Comparison of ENCODE assay signal across 26 cellular contexts in the genomic region with DNA sequence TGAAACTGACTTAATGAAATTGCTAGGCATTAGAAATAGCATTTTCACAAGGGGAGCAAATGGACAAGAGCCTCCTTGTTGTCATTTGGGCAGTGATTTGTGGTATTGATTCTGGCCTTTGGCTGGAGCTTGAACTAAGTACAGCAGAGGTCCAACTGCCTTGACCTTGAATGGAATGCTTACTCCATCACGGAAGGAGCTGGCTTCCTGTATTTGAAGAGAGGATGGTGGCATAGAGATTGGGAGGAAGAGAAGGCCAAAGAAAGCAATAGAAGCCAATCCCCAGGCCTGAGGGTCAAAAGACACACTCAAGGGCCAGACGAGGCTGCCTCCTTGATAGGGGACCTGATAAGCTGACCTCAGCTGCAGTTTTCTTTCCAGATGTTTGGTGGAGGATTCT.
"Had no signal": no experiment of that assay in that cellular context is flagged by ENCODE, and none has a peak within 500 bp of the region (broad histone marks: within the 10 kb centered on the region; RNA-seq: fewer than 3 reads in every experiment).

No MANE protein-coding gene starts in this region.

- H3K27me3 Mint-ChIP-seq: activated CD4-positive, alpha-beta memory T cell treated with anti-CD3 and anti-CD28 coated beads for 36 hours; activated CD4-positive, alpha-beta T cell treated with anti-CD3 and anti-CD28 coated beads, Interleukin-2, amount 10 ng/mL, durations not matched to agents 24 days and 14 days; activated naive CD4-positive, alpha-beta T cell treated with anti-CD3 and anti-CD28 coated beads, Interleukin-2, amount 50 U/mL, for 24 hours; activated T-cell treated with anti-CD3 and anti-CD28 coated beads, Interleukin-2, amount 50 U/mL, for 24 hours had no signal

- H3K27ac ChIP-seq: adrenal gland, brain microvascular endothelial cell, colonic mucosa, dorsolateral prefrontal cortex had no signal

- H3K36me3 ChIP-seq: adrenal gland, brain microvascular endothelial cell, colonic mucosa had no signal

- H3K4me1 ChIP-seq: colonic mucosa had no signal

- H3K36me3 Mint-ChIP-seq: activated CD4-positive, alpha-beta memory T cell treated with anti-CD3 and anti-CD28 coated beads for 36 hours; activated naive CD4-positive, alpha-beta T cell treated with anti-CD3 and anti-CD28 coated beads, Interleukin-2, amount 50 U/mL, for 24 hours; activated naive CD8-positive, alpha-beta T cell treated with anti-CD3 and anti-CD28 coated beads for 36 hours had no signal

- H3K9me3 Mint-ChIP-seq: activated CD4-positive, alpha-beta memory T cell treated with anti-CD3 and anti-CD28 coated beads for 36 hours; activated CD4-positive, alpha-beta T cell treated with anti-CD3 and anti-CD28 coated beads, Interleukin-2, amount 10 ng/mL, durations not matched to agents 24 days and 14 days; activated naive CD4-positive, alpha-beta T cell treated with anti-CD3 and anti-CD28 coated beads, Interleukin-2, amount 50 U/mL, for 24 hours; activated naive CD8-positive, alpha-beta T cell treated with anti-CD3 and anti-CD28 coated beads for 36 hours; activated naive CD8-positive, alpha-beta T cell treated with anti-CD3 and anti-CD28 coated beads, Interleukin-2, amount 50 U/mL, for 24 hours; activated T-helper 1 cell treated with anti-CD3 and anti-CD28 coated beads, Interleukin-12 subunit alpha, Interleukin-12 subunit beta, Interleukin-2, Interleukin-4 antibody, amounts not matched to agents 30 ng/mL and 10 ng/mL and 1 ng/mL, durations not matched to agents 14 hours and 24 hours and 36 hours; activated T-helper 2 cell treated with anti-CD3 and anti-CD28 coated beads, Interferon-gamma antibody, Interleukin-2, Interleukin-4, amounts not matched to agents 10 μg/mL and 5 μg/mL and 100 μg/mL, durations not matched to agents 14 hours and 24 hours and 36 hours; endodermal cell had no signal

- H3K27me3 ChIP-seq: adrenal gland, brain microvascular endothelial cell, colonic mucosa, dorsolateral prefrontal cortex had no signal

- ATAC-seq: activated CD4-positive, alpha-beta T cell treated with anti-CD3 and anti-CD28 coated beads for 36 hours; activated naive CD8-positive, alpha-beta T cell treated with anti-CD3 and anti-CD28 coated beads, Interleukin-2, amount 50 U/mL, for 24 hours; esophagus mucosa had no signal

- H3K27ac Mint-ChIP-seq: activated CD4-positive, alpha-beta memory T cell treated with anti-CD3 and anti-CD28 coated beads for 36 hours; activated CD4-positive, alpha-beta T cell treated with anti-CD3 and anti-CD28 coated beads for 36 hours; activated CD4-positive, alpha-beta T cell treated with anti-CD3 and anti-CD28 coated beads, Interleukin-2, amount 10 ng/mL, durations not matched to agents 24 days and 14 days; activated naive CD4-positive, alpha-beta T cell treated with anti-CD3 and anti-CD28 coated beads for 36 hours; activated naive CD4-positive, alpha-beta T cell treated with anti-CD3 and anti-CD28 coated beads, Interleukin-2, amount 50 U/mL, for 24 hours; activated naive CD8-positive, alpha-beta T cell treated with anti-CD3 and anti-CD28 coated beads for 36 hours; activated naive CD8-positive, alpha-beta T cell treated with anti-CD3 and anti-CD28 coated beads, Interleukin-2, amount 50 U/mL, for 24 hours; activated T-cell treated with anti-CD3 and anti-CD28 coated beads, Interleukin-2, amount 50 U/mL, for 24 hours; activated T-helper 1 cell treated with anti-CD3 and anti-CD28 coated beads, Interleukin-12 subunit alpha, Interleukin-12 subunit beta, Interleukin-2, Interleukin-4 antibody, amounts not matched to agents 30 ng/mL and 10 ng/mL and 1 ng/mL, durations not matched to agents 14 hours and 24 hours and 36 hours; activated T-helper 2 cell treated with anti-CD3 and anti-CD28 coated beads, Interferon-gamma antibody, Interleukin-2, Interleukin-4, amounts not matched to agents 10 μg/mL and 5 μg/mL and 100 μg/mL, durations not matched to agents 14 hours and 24 hours and 36 hours; endodermal cell had no signal

- H3K4me3 Mint-ChIP-seq: activated CD4-positive, alpha-beta memory T cell treated with anti-CD3 and anti-CD28 coated beads for 36 hours; activated CD4-positive, alpha-beta T cell treated with anti-CD3 and anti-CD28 coated beads for 36 hours; activated CD4-positive, alpha-beta T cell treated with anti-CD3 and anti-CD28 coated beads, Interleukin-2, amount 10 ng/mL, durations not matched to agents 24 days and 14 days; activated naive CD4-positive, alpha-beta T cell treated with anti-CD3 and anti-CD28 coated beads for 36 hours; activated naive CD4-positive, alpha-beta T cell treated with anti-CD3 and anti-CD28 coated beads, Interleukin-2, amount 50 U/mL, for 24 hours; activated naive CD8-positive, alpha-beta T cell treated with anti-CD3 and anti-CD28 coated beads for 36 hours; activated naive CD8-positive, alpha-beta T cell treated with anti-CD3 and anti-CD28 coated beads, Interleukin-2, amount 50 U/mL, for 24 hours; activated T-cell treated with anti-CD3 and anti-CD28 coated beads, Interleukin-2, amount 50 U/mL, for 24 hours; activated T-helper 1 cell treated with anti-CD3 and anti-CD28 coated beads, Interleukin-12 subunit alpha, Interleukin-12 subunit beta, Interleukin-2, Interleukin-4 antibody, amounts not matched to agents 30 ng/mL and 10 ng/mL and 1 ng/mL, durations not matched to agents 14 hours and 24 hours and 36 hours; endodermal cell had no signal

- H3K4me1 Mint-ChIP-seq: activated CD4-positive, alpha-beta T cell treated with anti-CD3 and anti-CD28 coated beads for 36 hours; activated CD4-positive, alpha-beta T cell treated with anti-CD3 and anti-CD28 coated beads, Interleukin-2, amount 10 ng/mL, durations not matched to agents 24 days and 14 days; activated naive CD4-positive, alpha-beta T cell treated with anti-CD3 and anti-CD28 coated beads, Interleukin-2, amount 50 U/mL, for 24 hours; activated naive CD8-positive, alpha-beta T cell treated with anti-CD3 and anti-CD28 coated beads for 36 hours; activated naive CD8-positive, alpha-beta T cell treated with anti-CD3 and anti-CD28 coated beads, Interleukin-2, amount 50 U/mL, for 24 hours; endodermal cell had no signal

- H3K4me3 ChIP-seq: adrenal gland, colonic mucosa, dorsolateral prefrontal cortex had no signal

- DNase-seq: activated CD4-positive, alpha-beta memory T cell treated with anti-CD3 and anti-CD28 coated beads for 36 hours; activated CD4-positive, alpha-beta T cell treated with anti-CD3 and anti-CD28 coated beads for 36 hours; activated CD4-positive, alpha-beta T cell treated with anti-CD3 and anti-CD28 coated beads, Interleukin-2, amount 10 ng/mL, durations not matched to agents 24 days and 14 days; activated CD4-positive, CD25-positive, alpha-beta regulatory T cell; activated CD4-positive, CD25-positive, alpha-beta regulatory T cell treated with anti-CD3 and anti-CD28 coated beads, Interleukin-2, amount 50 U/mL, for 72 hours; activated CD8-positive, alpha-beta memory T cell treated with anti-CD3 and anti-CD28 coated beads, Interleukin-2, amount 50 U/mL, for 48 hours; activated effector memory CD4-positive, alpha-beta T cell treated with anti-CD3 and anti-CD28 coated beads, Interleukin-2, amount 50 U/mL, for 16 hours; activated naive CD4-positive, alpha-beta T cell treated with anti-CD3 and anti-CD28 coated beads for 36 hours; activated naive CD8-positive, alpha-beta T cell treated with anti-CD3 and anti-CD28 coated beads for 36 hours; activated naive CD8-positive, alpha-beta T cell treated with anti-CD3 and anti-CD28 coated beads, Interleukin-2, amount 50 U/mL, for 24 hours; activated T-cell treated with anti-CD3 and anti-CD28 coated beads for 4 hours; activated T-cell treated with anti-CD3 and anti-CD28 coated beads, Interleukin-2, amount 50 U/mL, for 24 hours; adrenal gland; amygdala; brain microvascular endothelial cell; caudate nucleus; colonic mucosa; dorsolateral prefrontal cortex; effector memory CD4-positive, alpha-beta T cell; endodermal cell; foreskin fibroblast; T-helper 2 cell had no signal

- H3K9me3 ChIP-seq: adrenal gland, colonic mucosa had no signal
